In genomic region chr11:62439785-62440602, GRCh38 we compare ENCODE assay signal across 13 cellular contexts. TPM values are rescaled to one million over a fixed set of nuclear protein-coding genes. Genes with fewer than 3 reads are reported as not detected.
DNase-seq lines count a peak whose midpoint lies in the region; ATAC-seq and TF ChIP-seq lines count a peak whose summit lies in the region.
"Had no signal": no experiment of that assay in that cellular context is flagged by ENCODE, and none has a peak within 500 bp of the region (broad histone marks: within the 10 kb centered on the region; RNA-seq: fewer than 3 reads in every experiment).

No MANE protein-coding gene starts in this region.

- H3K9ac ChIP-seq in Loucy (ENCODE audit: low read depth, low read length, poor library complexity, severe bottlenecking): no peak overlapping the region
- peak overlapping the region in 1 of 2 donors; percentile 41 for H3K9ac ChIP-seq in colonic mucosa (ENCODE audit: low read depth in 2 of 2, low read length in 2 of 2)

- H2AFZ ChIP-seq in Loucy (ENCODE audit: low read length): no peak overlapping the region; the same call in 1 of the 2 replicates

- DNase-seq in colonic mucosa (no peak), tibial artery (peak; percentile 72 to 86), NCI-H1436 (lab: John Stamatoyannopoulos, UW) (no peak), SHP77 (lab: John Stamatoyannopoulos, UW) (no peak)
- DNase-seq in stimulated activated CD4-positive, alpha-beta T cell treated with anti-CD3 and anti-CD28 coated beads, Interleukin-4, amount 100 ng/mL, for 24 hours: no peak
- DNase-seq: activated CD4-positive, alpha-beta T cell treated with anti-CD3 and anti-CD28 coated beads, Interleukin-2, amount 50 U/mL, for 1 hour; NK-92 treated with Interleukin-12 subunit alpha and Interleukin-12 subunit beta, amount 100 ng/mL, for 24 hours had no signal

- H3K4me3 ChIP-seq in Loucy (ENCODE audit: low read length, poor library complexity, severe bottlenecking): no peak overlapping the region
- no peak overlapping the region for H3K4me3 ChIP-seq in colonic mucosa
- no peak overlapping the region for H3K4me3 ChIP-seq in mesodermal cell (ENCODE audit: extremely low read depth, insufficient read depth, low read length, poor library complexity, severe bottlenecking)
- H3K4me3 ChIP-seq in tibial artery: peak overlapping the region; percentile 10 to 34
- H3K4me3 ChIP-seq: cardiac muscle cell had no signal

- no peaks in the 10 kb centered on the region for H3F3A ChIP-seq in Loucy (ENCODE audit: low read depth)

- H3K36me3 ChIP-seq in Loucy (ENCODE audit: insufficient read depth, low read length) (no peaks in the 10 kb centered on the region), colonic mucosa (no peaks in the 10 kb centered on the region), mesodermal cell (ENCODE audit: control insufficient read depth, insufficient read depth, low read length) (no peaks in the 10 kb centered on the region), tibial artery (no peaks in the 10 kb centered on the region)
- H3K36me3 ChIP-seq: cardiac muscle cell had no signal

- no peaks in the 10 kb centered on the region for H3K79me2 ChIP-seq in Loucy (ENCODE audit: insufficient read depth, low read length)

- intact Hi-C loops in colonic mucosa (cut with DNase I): no loop called here
- intact Hi-C loops in tibial artery (cut with DNase I; ENCODE audit: low total_unique reads): no loop called here

- H3K9me3 ChIP-seq in Loucy (ENCODE audit: insufficient read depth, low read depth, low read length): no peaks in the 10 kb centered on the region
- H3K9me3 ChIP-seq in colonic mucosa: no peaks in the 10 kb centered on the region
- H3K9me3 ChIP-seq in mesodermal cell (ENCODE audit: control insufficient read depth, low read length): no peaks in the 10 kb centered on the region
- no peaks in the 10 kb centered on the region for H3K9me3 ChIP-seq in tibial artery

- H4K20me1 ChIP-seq in Loucy (ENCODE audit: insufficient read depth, low read length, poor library complexity, severe bottlenecking): no peaks in the 10 kb centered on the region

- WGBS in mesodermal cell (ENCODE audit: insufficient coverage in 2 of 2), 2 experiments: 73 to 84% methylated on average over 13 to 16 of the region's 23 CpGs

- TF ChIP-seq CTCF in Loucy (conservative IDR thresholded peaks at IDR 0.05; ENCODE audit: low read length): no peak
- no peak for TF ChIP-seq CTCF in colonic mucosa (IDR thresholded peaks at IDR 0.05)
- TF ChIP-seq CTCF in tibial artery (IDR thresholded peaks at IDR 0.05): no peak

- H3K4me2 ChIP-seq in Loucy (ENCODE audit: low read depth, low read length, poor library complexity, severe bottlenecking): peak overlapping the region; percentile 20

- no peaks in the 10 kb centered on the region for H3K27me3 ChIP-seq in Loucy (ENCODE audit: insufficient read depth, low read length, poor library complexity, severe bottlenecking)
- H3K27me3 ChIP-seq in colonic mucosa: no peaks in the 10 kb centered on the region
- no peaks in the 10 kb centered on the region for H3K27me3 ChIP-seq in tibial artery
- H3K27me3 ChIP-seq: cardiac muscle cell had no signal

- no peaks in the 10 kb centered on the region for H3K9me2 ChIP-seq in Loucy (replicated peaks; ENCODE audit: low read depth, low read length)

- peak overlapping the region; percentile 37 for H3K27ac ChIP-seq in colonic mucosa
- peak overlapping the region; percentile 67 for H3K27ac ChIP-seq in mesodermal cell (ENCODE audit: low read depth, low read length, severe bottlenecking)
- peak overlapping the region; percentile 75 to 76 for H3K27ac ChIP-seq in tibial artery
- H3K27ac ChIP-seq: cardiac muscle cell had no signal

- H3K4me1 ChIP-seq in Loucy (ENCODE audit: insufficient read depth, low read length, poor library complexity, severe bottlenecking) (peaks cover 6% of the 10 kb centered on the region), colonic mucosa (no peaks in the 10 kb centered on the region), mesodermal cell (ENCODE audit: control insufficient read depth, insufficient read depth, low read length, poor library complexity, severe bottlenecking) (peaks cover 14% of the 10 kb centered on the region), tibial artery (peaks cover 4 to 38% (median 26%) of the 10 kb centered on the region in 4 donors)

- no peak for ATAC-seq in activated CD4-positive, CD25-positive, alpha-beta regulatory T cell treated with anti-CD3 and anti-CD28 coated beads, Interleukin-2, amount 50 U/mL, for 24 hours
- ATAC-seq: left lobe of liver had no signal

RNA-seq across cellular contexts. Expression of gene SCGB1A1, which starts 21.2 kb away (rescaled TPM):
- 1 to 10 TPM in 1 of 2 donors, not detected in 1; 2.3 TPM for total RNA-seq in colonic mucosa
- not detected for polyA plus RNA-seq in mesodermal cell (2013, experiment 1 of 2)
- polyA plus RNA-seq in mesodermal cell (2013, experiment 2 of 2): not detected
- total RNA-seq: cardiac muscle cell, HT-29 had no signal
- polyA plus RNA-seq: cardiac muscle cell had no signal

Comparison
In these comparisons a context has a peak if more than half of its experiments do, and no peak if none do; other contexts are left out.
1. H3K4me3 ChIP-seq: peak in tibial artery (2 of 2); none in Loucy (single experiment), colonic mucosa (single experiment) and mesodermal cell (single experiment).
2. DNase-seq: peak in tibial artery (2 of 2); none in colonic mucosa (single experiment), NCI-H1436 (single experiment), stimulated activated CD4-positive, alpha-beta T cell treated with anti-CD3 and anti-CD28 coated beads, Interleukin-4, amount 100 ng/mL, for 24 hours (single experiment) and SHP77 (0 of 2).
3. Peak in every context shown above with its lines, with median percentiles within 50 percentile points of each other: H3K27ac ChIP-seq.